In genomic region chr4:14496969-14497368, GRCh38 we compare ENCODE assay signal across 24 cellular contexts.
"Had no signal": no experiment of that assay in that cellular context is flagged by ENCODE, and none has a peak within 500 bp of the region (broad histone marks: within the 10 kb centered on the region; RNA-seq: fewer than 3 reads in every experiment).

No MANE protein-coding gene starts in this region.

- H3K27me3 ChIP-seq: stomach, suprapubic skin, testis, thyroid gland, tibial artery, tibial nerve, transverse colon, upper lobe of left lung, upper lobe of right lung, uterus, vagina had no signal

- H3K9me3 ChIP-seq: suprapubic skin, testis, thyroid gland, transverse colon, upper lobe of left lung, upper lobe of right lung, uterus, vagina had no signal

- DNase-seq: stimulated activated CD4-positive, alpha-beta T cell treated with anti-CD3 and anti-CD28 coated beads, Interleukin-2, amount 100 ng/mL, for 48 hours; stimulated activated CD4-positive, alpha-beta T cell treated with anti-CD3 and anti-CD28 coated beads, Interleukin-4, amount 100 ng/mL, for 1 hour; stimulated activated CD4-positive, alpha-beta T cell treated with anti-CD3 and anti-CD28 coated beads, Interleukin-4, amount 100 ng/mL, for 24 hours; stimulated activated CD4-positive, alpha-beta T cell treated with anti-CD3 and anti-CD28 coated beads, Interleukin-4, amount 100 ng/mL, for 4 hours; stimulated activated CD8-positive, alpha-beta memory T cell treated with anti-CD3 and anti-CD28 coated beads, Interleukin-4, amount 100 ng/mL, for 48 hours; stimulated activated naive B cell treated with anti-CD40 and anti-IgM and Interleukin-4, amounts not matched to agents 10 μg/mL and 1 μg/mL and 100 μg/mL, for 72 hours; stimulated activated naive CD4-positive, alpha-beta T cell; stimulated activated naive CD4-positive, alpha-beta T cell treated with Interleukin-2 at 50 U/mL for 16 hours; stimulated activated naive CD8-positive, alpha-beta T cell treated with anti-CD3 and anti-CD28 coated beads, Interleukin-15, amount 100 ng/mL, for 72 hours; stimulated activated naive CD8-positive, alpha-beta T cell treated with anti-CD3 and anti-CD28 coated beads, Interleukin-15, Interleukin-2, amounts not matched to agents 100 U/mL and 50 U/mL, for 24 hours; stomach; substantia nigra; testis; thyroid gland; tibial artery; transverse colon; trophoblast cell; upper lobe of left lung; upper lobe of right lung; uterus had no signal

- H3K36me3 ChIP-seq: stomach, suprapubic skin, thoracic aorta, thyroid gland, tibial artery, tibial nerve, transverse colon, upper lobe of left lung, upper lobe of right lung, uterus, vagina had no signal

- H3K4me3 ChIP-seq: stomach, suprapubic skin, testis, thoracic aorta, thyroid gland, tibial artery, tibial nerve, transverse colon, upper lobe of left lung, upper lobe of right lung, uterus, vagina had no signal

- H3K27ac ChIP-seq: stomach, suprapubic skin, testis, thoracic aorta, thyroid gland, tibial artery, tibial nerve, transverse colon, upper lobe of left lung, upper lobe of right lung, uterus, vagina had no signal
